ENCODE assay signal across 18 cellular contexts in genomic region chr9:127402401-127403090, GRCh38.
"Had no signal": no experiment of that assay in that cellular context is flagged by ENCODE, and none has a peak within 500 bp of the region (broad histone marks: within the 10 kb centered on the region; RNA-seq: fewer than 3 reads in every experiment).

No MANE protein-coding gene starts in this region.

- H3K9me3 Mint-ChIP-seq: activated CD4-positive, alpha-beta memory T cell treated with anti-CD3 and anti-CD28 coated beads, Interleukin-2, amount 10 ng/mL, durations not matched to agents 7 days and 5 days; naive B cell; neural progenitor cell; stimulated activated naive B cell treated with anti-CD40 and anti-IgM and Interleukin-4, amounts not matched to agents 10 μg/mL and 1 μg/mL and 100 μg/mL, for 72 hours; T-cell had no signal

- ATAC-seq: activated CD8-positive, alpha-beta memory T cell treated with anti-CD3 and anti-CD28 coated beads, Interleukin-2, amount 10 ng/mL, durations not matched to agents 7 days and 5 days; mucosa of descending colon; psoas muscle; sciatic nerve; stimulated activated naive B cell treated with anti-CD40 and anti-IgM and Interleukin-4, amounts not matched to agents 10 μg/mL and 1 μg/mL and 100 μg/mL, for 72 hours; T-cell had no signal

- H3K9me3 ChIP-seq: left ventricle myocardium inferior, mucosa of descending colon, psoas muscle, thyroid gland had no signal

- H3K36me3 ChIP-seq: neural progenitor cell had no signal

- DNase-seq: activated CD4-positive, alpha-beta memory T cell treated with anti-CD3 and anti-CD28 coated beads, Interleukin-2, amount 10 ng/mL, durations not matched to agents 7 days and 5 days; activated CD4-positive, alpha-beta T cell treated with anti-CD3 and anti-CD28 coated beads for 48 hours; activated CD4-positive, CD25-positive, alpha-beta regulatory T cell; activated CD8-positive, alpha-beta memory T cell treated with anti-CD3 and anti-CD28 coated beads, Interleukin-2, amount 10 ng/mL, durations not matched to agents 7 days and 5 days; erythroblast; foreskin melanocyte; kidney; left ventricle myocardium inferior; mucosa of descending colon; naive B cell; psoas muscle; stimulated activated naive B cell treated with anti-CD40 and anti-IgM and Interleukin-4, amounts not matched to agents 10 μg/mL and 1 μg/mL and 100 μg/mL, for 72 hours; T-cell; thyroid gland had no signal

- H3K27ac ChIP-seq: coronary artery, left ventricle myocardium inferior, neural progenitor cell, psoas muscle, thyroid gland had no signal

- H3K4me3 Mint-ChIP-seq: activated CD4-positive, alpha-beta memory T cell treated with anti-CD3 and anti-CD28 coated beads, Interleukin-2, amount 10 ng/mL, durations not matched to agents 7 days and 5 days; activated CD8-positive, alpha-beta memory T cell treated with anti-CD3 and anti-CD28 coated beads, Interleukin-2, amount 10 ng/mL, durations not matched to agents 7 days and 5 days; activated naive CD8-positive, alpha-beta T cell; neural progenitor cell; stimulated activated naive B cell treated with anti-CD40 and anti-IgM and Interleukin-4, amounts not matched to agents 10 μg/mL and 1 μg/mL and 100 μg/mL, for 72 hours; T-cell had no signal

- H3K27me3 Mint-ChIP-seq: activated CD8-positive, alpha-beta memory T cell treated with anti-CD3 and anti-CD28 coated beads, Interleukin-2, amount 10 ng/mL, durations not matched to agents 7 days and 5 days had no signal

- H3K36me3 Mint-ChIP-seq: activated CD8-positive, alpha-beta memory T cell treated with anti-CD3 and anti-CD28 coated beads, Interleukin-2, amount 10 ng/mL, durations not matched to agents 7 days and 5 days; activated naive CD8-positive, alpha-beta T cell; naive B cell; neural progenitor cell; T-cell had no signal

- H3K9ac ChIP-seq: neural progenitor cell had no signal

- H3K27ac Mint-ChIP-seq: activated CD4-positive, alpha-beta memory T cell treated with anti-CD3 and anti-CD28 coated beads, Interleukin-2, amount 10 ng/mL, durations not matched to agents 7 days and 5 days; activated CD8-positive, alpha-beta memory T cell treated with anti-CD3 and anti-CD28 coated beads, Interleukin-2, amount 10 ng/mL, durations not matched to agents 7 days and 5 days; activated naive CD8-positive, alpha-beta T cell; neural progenitor cell; stimulated activated naive B cell treated with anti-CD40 and anti-IgM and Interleukin-4, amounts not matched to agents 10 μg/mL and 1 μg/mL and 100 μg/mL, for 72 hours; T-cell had no signal

- H3K27me3 ChIP-seq: neural progenitor cell, thyroid gland had no signal

- H3K4me3 ChIP-seq: coronary artery, left ventricle myocardium inferior, mucosa of descending colon, neural progenitor cell, psoas muscle, thyroid gland had no signal
